Comparison of ENCODE assay signal across 22 cellular contexts in the genomic region with DNA sequence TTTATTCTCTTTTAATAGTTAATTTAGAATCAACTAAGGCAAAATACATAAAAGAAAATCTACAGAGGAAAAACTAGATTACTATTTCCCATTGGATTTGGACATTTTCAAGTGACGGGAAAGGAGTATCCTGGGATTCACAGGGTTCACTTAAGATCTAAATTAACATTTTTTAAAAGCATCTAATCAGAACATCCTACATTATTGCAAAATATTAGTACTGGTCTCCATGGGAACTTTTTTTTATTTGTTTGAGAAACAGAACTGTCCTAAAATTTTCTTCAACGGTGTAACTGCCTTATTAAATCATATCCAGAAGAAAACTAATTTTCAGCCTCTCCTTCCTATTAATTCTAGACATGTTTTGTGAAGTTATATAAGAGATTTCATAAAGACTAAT.
A peak's percentile ranks its signal among the peaks of the same experiment; 100 is the strongest.
DNase-seq lines count a peak whose midpoint lies in the region; ATAC-seq and TF ChIP-seq lines count a peak whose summit lies in the region.
"Had no signal": no experiment of that assay in that cellular context is flagged by ENCODE, and none has a peak within 500 bp of the region (broad histone marks: within the 10 kb centered on the region; RNA-seq: fewer than 3 reads in every experiment).

No MANE protein-coding gene starts in this region.

- peak overlapping the region; percentile 62 for H3K27ac Mint-ChIP-seq in T-helper 17 cell
- no peak overlapping the region for H3K27ac Mint-ChIP-seq in activated CD4-positive, alpha-beta T cell treated with anti-CD3 and anti-CD28 coated beads for 36 hours
- H3K27ac Mint-ChIP-seq: activated B cell treated with CpG ODN at 0.5 μM for 24 hours; activated naive CD4-positive, alpha-beta T cell treated with anti-CD3 and anti-CD28 coated beads, Interleukin-2, amount 10 ng/mL, durations not matched to agents 7 days and 5 days; natural killer cell treated with Interleukin-12 subunit alpha and Interleukin-12 subunit beta and Interleukin-15 and Interleukin-18, amount 100 ng/mL, for 72 hours had no signal

- no peaks in the 10 kb centered on the region for H3K9me3 ChIP-seq in T-helper 17 cell (ENCODE audit: control insufficient read depth, low read length, poor library complexity, severe bottlenecking)
- no peaks in the 10 kb centered on the region for H3K9me3 ChIP-seq in psoas muscle
- H3K9me3 ChIP-seq in upper lobe of right lung = no peaks in the 10 kb centered on the region
- H3K9me3 ChIP-seq: BE2C had no signal

- CTCF ChIA-PET in activated CD4-positive, alpha-beta T cell treated with anti-CD3 and anti-CD28 coated beads for 36 hours (lab: Charles Lee) = interaction anchor here (2.7 kb wide), 1 partner anchor 17 kb away, joined by 9 read pairs; no protein-coding TSS in a partner anchor

- H3K27me3 ChIP-seq in psoas muscle (ENCODE audit: insufficient read depth in 3 of 3, low read length in 2 of 3) (no peaks in the 10 kb centered on the region), upper lobe of right lung (no peaks in the 10 kb centered on the region), dorsolateral prefrontal cortex (no peaks in the 10 kb centered on the region)
- H3K27me3 ChIP-seq: BE2C had no signal

- TF ChIP-seq CTCF in psoas muscle (IDR thresholded peaks at IDR 0.05) (no peak), upper lobe of right lung (IDR thresholded peaks at IDR 0.05) (no peak), dorsolateral prefrontal cortex (IDR thresholded peaks at IDR 0.05 in 54 of 56, conservative IDR thresholded peaks at IDR 0.05 in 2 of 56; ENCODE audit: low read depth in 1 of 56, partially characterized antibody in 56 of 56) (no peak)

- no peak for DNase-seq in T-helper 17 cell
- DNase-seq in left ventricle myocardium superior = no peak
- DNase-seq in psoas muscle = no peak
- no peak for DNase-seq in upper lobe of right lung
- DNase-seq in activated CD4-positive, alpha-beta T cell treated with anti-CD3 and anti-CD28 coated beads for 36 hours = no peak
- DNase-seq in activated CD4-positive, alpha-beta T cell treated with anti-CD3 and anti-CD28 coated beads for 4 hours = no peak
- no peak for DNase-seq in C1 segment of cervical spinal cord (lab: John Stamatoyannopoulos, UW)
- no peak for DNase-seq in dorsolateral prefrontal cortex
- DNase-seq: activated B cell treated with CpG ODN at 0.5 μM for 24 hours; activated CD8-positive, alpha-beta memory T cell treated with anti-CD3 and anti-CD28 coated beads for 24 hours; activated naive CD4-positive, alpha-beta T cell treated with anti-CD3 and anti-CD28 coated beads, Interleukin-2, amount 10 ng/mL, durations not matched to agents 7 days and 5 days; activated T-cell treated with anti-CD3 and anti-CD28 coated beads, Interleukin-2, amount 50 U/mL, for 48 hours; anterior cingulate cortex; BE2C; cerebellar nuclear complex; effector CD8-positive, alpha-beta T cell; NCI-H1694; NCI-H774; SIG-M5; trophoblast cell had no signal

- 62 to 66% (median 63%) methylated on average over 2 of the region's 2 CpGs for WGBS in psoas muscle, 3 donors

- intact Hi-C loops in left ventricle myocardium superior (cut with micrococcal nuclease) (no loop called here), psoas muscle (cut with DNase I) (no loop called here), upper lobe of right lung (cut with DNase I) (no loop called here), dorsolateral prefrontal cortex (cut with DNase I) (no loop called here)
- intact Hi-C loops in activated CD4-positive, alpha-beta T cell treated with anti-CD3 and anti-CD28 coated beads for 36 hours (cut with DNase I, micrococcal nuclease) = no loop called here

- H3K4me3 ChIP-seq in psoas muscle (no peak overlapping the region), upper lobe of right lung (no peak overlapping the region), dorsolateral prefrontal cortex (no peak overlapping the region)

- H3K4me3 Mint-ChIP-seq in T-helper 17 cell = no peak overlapping the region
- H3K4me3 Mint-ChIP-seq in activated CD4-positive, alpha-beta T cell treated with anti-CD3 and anti-CD28 coated beads for 36 hours = no peak overlapping the region
- H3K4me3 Mint-ChIP-seq: activated B cell treated with CpG ODN at 0.5 μM for 24 hours; activated naive CD4-positive, alpha-beta T cell treated with anti-CD3 and anti-CD28 coated beads, Interleukin-2, amount 10 ng/mL, durations not matched to agents 7 days and 5 days; natural killer cell treated with Interleukin-12 subunit alpha and Interleukin-12 subunit beta and Interleukin-15 and Interleukin-18, amount 100 ng/mL, for 72 hours had no signal

- peak overlapping the region; percentile 25 for H3K27ac ChIP-seq in psoas muscle
- H3K27ac ChIP-seq in upper lobe of right lung = peak overlapping the region; percentile 17
- H3K27ac ChIP-seq in dorsolateral prefrontal cortex = peak overlapping the region in 2 of 59 donors; percentile 10 to 40

- H3K36me3 Mint-ChIP-seq in T-helper 17 cell (ENCODE audit: low read depth) = no peaks in the 10 kb centered on the region
- peaks cover 12% of the 10 kb centered on the region for H3K36me3 Mint-ChIP-seq in activated CD4-positive, alpha-beta T cell treated with anti-CD3 and anti-CD28 coated beads for 36 hours (ENCODE audit: low read depth)

- ATAC-seq in T-helper 17 cell (no peak), left ventricle myocardium superior (peak; percentile 25), psoas muscle (no peak), upper lobe of right lung (no peak)
- no peak for ATAC-seq in activated CD4-positive, alpha-beta T cell treated with anti-CD3 and anti-CD28 coated beads for 36 hours
- ATAC-seq: HCT116; natural killer cell treated with Interleukin-12 subunit alpha and Interleukin-12 subunit beta and Interleukin-15 and Interleukin-18, amount 100 ng/mL, for 72 hours had no signal

- no peaks in the 10 kb centered on the region for H3K27me3 Mint-ChIP-seq in T-helper 17 cell
- no peaks in the 10 kb centered on the region for H3K27me3 Mint-ChIP-seq in activated CD4-positive, alpha-beta T cell treated with anti-CD3 and anti-CD28 coated beads for 36 hours
- H3K27me3 Mint-ChIP-seq: activated B cell treated with CpG ODN at 0.5 μM for 24 hours; activated naive CD4-positive, alpha-beta T cell treated with anti-CD3 and anti-CD28 coated beads, Interleukin-2, amount 10 ng/mL, durations not matched to agents 7 days and 5 days; natural killer cell treated with Interleukin-12 subunit alpha and Interleukin-12 subunit beta and Interleukin-15 and Interleukin-18, amount 100 ng/mL, for 72 hours had no signal

- H3K4me1 Mint-ChIP-seq in T-helper 17 cell = peaks cover 3% of the 10 kb centered on the region
- H3K4me1 Mint-ChIP-seq in activated CD4-positive, alpha-beta T cell treated with anti-CD3 and anti-CD28 coated beads for 36 hours = no peaks in the 10 kb centered on the region
- H3K4me1 Mint-ChIP-seq: activated naive CD4-positive, alpha-beta T cell treated with anti-CD3 and anti-CD28 coated beads, Interleukin-2, amount 10 ng/mL, durations not matched to agents 7 days and 5 days had no signal

- POLR2A ChIA-PET in activated CD4-positive, alpha-beta T cell treated with anti-CD3 and anti-CD28 coated beads for 36 hours (lab: Charles Lee) = no interaction called here

- peaks cover 0 to 26% of the 10 kb centered on the region in 2 donors for H3K36me3 ChIP-seq in psoas muscle (ENCODE audit: insufficient read depth in 1 of 2, low read depth in 1 of 2)
- peaks cover 63% of the 10 kb centered on the region for H3K36me3 ChIP-seq in upper lobe of right lung

- peaks cover 14% of the 10 kb centered on the region for H3K4me1 ChIP-seq in psoas muscle
- peaks cover 6% of the 10 kb centered on the region for H3K4me1 ChIP-seq in upper lobe of right lung

- H3K9me3 Mint-ChIP-seq in activated CD4-positive, alpha-beta T cell treated with anti-CD3 and anti-CD28 coated beads for 36 hours (ENCODE audit: low read depth) = no peaks in the 10 kb centered on the region
- H3K9me3 Mint-ChIP-seq: activated B cell treated with CpG ODN at 0.5 μM for 24 hours; activated naive CD4-positive, alpha-beta T cell treated with anti-CD3 and anti-CD28 coated beads, Interleukin-2, amount 10 ng/mL, durations not matched to agents 7 days and 5 days; natural killer cell treated with Interleukin-12 subunit alpha and Interleukin-12 subunit beta and Interleukin-15 and Interleukin-18, amount 100 ng/mL, for 72 hours had no signal
